Comparison of ENCODE assay signal across 11 cellular contexts in the genomic region with DNA sequence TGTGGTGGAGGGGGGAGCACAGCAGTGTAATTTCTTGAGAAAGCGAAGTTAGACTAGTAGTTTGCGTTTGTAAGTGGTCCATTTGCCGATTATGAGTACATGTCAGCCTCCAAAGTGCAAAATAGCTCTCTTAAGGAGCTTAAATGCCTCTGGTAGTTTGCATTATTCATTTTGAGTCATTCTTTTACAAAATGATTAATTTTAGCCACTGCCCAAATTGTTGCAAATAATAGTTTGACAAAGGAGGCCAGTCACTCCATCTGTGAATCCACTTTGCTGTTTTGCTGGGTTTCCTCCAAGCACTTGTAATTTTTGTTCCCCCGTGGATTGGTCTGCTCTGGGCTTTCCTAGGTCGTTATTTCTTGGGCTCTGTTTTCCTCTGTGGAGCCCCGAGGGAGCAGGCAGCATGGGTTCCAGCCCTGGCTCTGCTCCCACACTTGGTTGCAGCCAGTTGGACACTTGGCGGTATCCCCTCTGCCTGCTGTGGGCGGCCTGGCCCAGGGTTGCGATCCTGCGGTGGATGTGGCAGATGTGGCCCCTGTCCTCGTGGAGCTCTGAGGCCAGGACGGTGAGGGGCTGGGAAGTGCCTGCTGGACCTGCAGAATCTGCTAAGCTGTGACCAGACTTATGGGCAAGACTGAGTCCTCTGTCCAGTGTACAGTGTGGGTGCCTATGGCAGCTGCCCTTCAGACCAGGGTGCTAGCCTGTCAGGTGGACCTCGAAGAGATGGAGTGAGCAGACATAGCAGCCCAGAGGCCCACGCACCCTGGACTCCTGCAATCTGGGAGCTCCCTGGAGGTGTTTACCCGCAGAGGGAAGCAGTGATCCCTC.
DNase-seq lines count a peak whose midpoint lies in the region; ATAC-seq, FAIRE-seq and TF ChIP-seq lines count a peak whose summit lies in the region.
"Had no signal": no experiment of that assay in that cellular context is flagged by ENCODE, and none has a peak within 500 bp of the region (broad histone marks: within the 10 kb centered on the region; RNA-seq: fewer than 3 reads in every experiment).

No MANE protein-coding gene starts in this region.

- FAIRE-seq in kidney (lab: Jason Lieb, UNC): no peak

- H3K36me3 Mint-ChIP-seq in HFFc6 (ENCODE audit: low read depth): peaks cover 29% of the 10 kb centered on the region

- peak overlapping the region; percentile 9 to 51 for H3K27ac ChIP-seq in kidney (ENCODE audit: low read depth in 2 of 2, low read length in 2 of 2)

- H3K4me3 Mint-ChIP-seq in HFFc6: peak overlapping the region; percentile 81
- H3K4me3 Mint-ChIP-seq: activated T-cell treated with anti-CD3 and anti-CD28 coated beads, Interleukin-2, amount 50 U/mL, for 24 hours; dendritic cell treated with granulocyte-macrophage colony-stimulating factor and Interleukin-4, amounts not matched to agents 40 ng/mL and 50 ng/mL, for 4 days had no signal

- intact Hi-C loops in kidney (cut with DNase I): no loop called here

- H3K27me3 Mint-ChIP-seq in HFFc6 (ENCODE audit: insufficient read depth): no peaks in the 10 kb centered on the region; the same call in 1 of the 2 replicates

- H3K36me3 ChIP-seq in kidney (ENCODE audit: control insufficient read depth in 1 of 2, insufficient read depth in 2 of 2, low read length in 2 of 2): peaks cover 0 to 5% of the 10 kb centered on the region in 2 donors

- no peaks in the 10 kb centered on the region for H3K9me3 ChIP-seq in kidney (ENCODE audit: control insufficient read depth in 1 of 2, low read length in 2 of 2)

- no peaks in the 10 kb centered on the region for H3K9me3 Mint-ChIP-seq in HFFc6

- ATAC-seq in GM18907 (IDR thresholded peaks at IDR 0.05; ENCODE audit: unreplicated experiment): no peak

- H3K9ac ChIP-seq in kidney (ENCODE audit: low read length in 2 of 2): peak overlapping the region; percentile 4 to 40

- peaks cover 30 to 38% of the 10 kb centered on the region in 2 donors for H3K4me1 ChIP-seq in kidney (ENCODE audit: control insufficient read depth in 1 of 2, insufficient read depth in 1 of 2, low read depth in 1 of 2, low read length in 2 of 2)

- peak overlapping the region; percentile 96 for H3K27ac Mint-ChIP-seq in HFFc6
- H3K27ac Mint-ChIP-seq: activated T-cell treated with anti-CD3 and anti-CD28 coated beads, Interleukin-2, amount 50 U/mL, for 24 hours; dendritic cell treated with granulocyte-macrophage colony-stimulating factor and Interleukin-4, amounts not matched to agents 40 ng/mL and 50 ng/mL, for 4 days had no signal

- peaks cover 56% of the 10 kb centered on the region for H3K4me1 Mint-ChIP-seq in HFFc6 (ENCODE audit: low read depth)

- no peak for TF ChIP-seq CTCF in HFFc6 (IDR thresholded peaks at IDR 0.05)
- TF ChIP-seq CTCF in kidney (IDR thresholded peaks at IDR 0.05; ENCODE audit: borderline replicate concordance, extremely low read depth, insufficient read depth): no peak

- peak; percentile 62 for DNase-seq in HFFc6
- peak; percentile 39 for DNase-seq in astrocyte of the hippocampus (ENCODE audit: low read depth, low spot score)
- peak; percentile 57 for DNase-seq in kidney
- peak; percentile 77 for DNase-seq in stromal cell of bone marrow (ENCODE audit: low read depth)
- DNase-seq in D341Med (ENCODE audit: low spot score): no peak
- no peak for DNase-seq in NCI-H2196 treated with DMSO at 0.1 percent for 48 hours (lab: John Stamatoyannopoulos, UW; ENCODE audit: unreplicated experiment)
- no peak for DNase-seq in NCI-H1930 (lab: John Stamatoyannopoulos, UW)
- DNase-seq: NCI-H1092 had no signal

- no peak overlapping the region for H3K4me3 ChIP-seq in kidney (ENCODE audit: low read length in 2 of 2)

Comparison
In these comparisons a context has a peak if more than half of its experiments do, and no peak if none do; other contexts are left out.
1. DNase-seq: peak in HFFc6 (single experiment), astrocyte of the hippocampus (single experiment), kidney (single experiment) and stromal cell of bone marrow (single experiment); none in D341Med (single experiment), NCI-H2196 treated with DMSO at 0.1 percent for 48 hours (single experiment) and NCI-H1930 (0 of 2).